Comparison of ENCODE assay signal across 1 cellular context in the genomic region with DNA sequence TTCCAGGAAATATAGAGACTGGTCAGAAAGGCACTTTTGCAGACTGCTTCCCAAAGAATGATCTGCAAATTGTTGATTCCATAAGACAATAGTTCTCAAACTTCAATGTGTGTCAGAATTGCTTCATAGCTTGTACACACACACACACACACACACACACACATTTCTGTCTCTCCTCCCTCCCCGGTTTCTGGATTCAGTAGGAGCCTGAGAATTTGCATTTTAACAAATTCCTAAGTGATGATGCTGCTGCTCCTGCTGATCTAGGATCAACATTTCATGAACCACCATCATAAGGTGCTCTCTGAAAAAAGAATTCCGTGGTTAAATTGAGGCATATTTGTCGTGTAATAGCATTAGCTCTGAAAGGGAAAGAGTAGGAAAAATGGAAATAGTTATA.
TF ChIP-seq lines count a peak whose summit lies in the region.

No MANE protein-coding gene starts in this region.

TF ChIP-seq in HEK293, 187 proteins besides CTCF, POLR2A, EP300 and RAD21 (continued from another document):
- TF ChIP-seq, protein P1, sequence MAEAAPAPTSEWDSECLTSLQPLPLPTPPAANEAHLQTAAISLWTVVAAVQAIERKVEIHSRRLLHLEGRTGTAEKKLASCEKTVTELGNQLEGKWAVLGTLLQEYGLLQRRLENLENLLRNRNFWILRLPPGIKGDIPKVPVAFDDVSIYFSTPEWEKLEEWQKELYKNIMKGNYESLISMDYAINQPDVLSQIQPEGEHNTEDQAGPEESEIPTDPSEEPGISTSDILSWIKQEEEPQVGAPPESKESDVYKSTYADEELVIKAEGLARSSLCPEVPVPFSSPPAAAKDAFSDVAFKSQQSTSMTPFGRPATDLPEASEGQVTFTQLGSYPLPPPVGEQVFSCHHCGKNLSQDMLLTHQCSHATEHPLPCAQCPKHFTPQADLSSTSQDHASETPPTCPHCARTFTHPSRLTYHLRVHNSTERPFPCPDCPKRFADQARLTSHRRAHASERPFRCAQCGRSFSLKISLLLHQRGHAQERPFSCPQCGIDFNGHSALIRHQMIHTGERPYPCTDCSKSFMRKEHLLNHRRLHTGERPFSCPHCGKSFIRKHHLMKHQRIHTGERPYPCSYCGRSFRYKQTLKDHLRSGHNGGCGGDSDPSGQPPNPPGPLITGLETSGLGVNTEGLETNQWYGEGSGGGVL (tag by site-specific recombination; IDR thresholded peaks at IDR 0.05): peak; percentile 50; the same call in 1 of the 2 replicates
- 0 out of 2 replicates have a peak, but pooled peaks have one; percentile 21 for TF ChIP-seq KLF8 (tag by site-specific recombination; IDR thresholded peaks at IDR 0.05)
- TF ChIP-seq ZXDB (tag by site-specific recombination; IDR thresholded peaks at IDR 0.05): no peak
- TF ChIP-seq, protein P2, sequence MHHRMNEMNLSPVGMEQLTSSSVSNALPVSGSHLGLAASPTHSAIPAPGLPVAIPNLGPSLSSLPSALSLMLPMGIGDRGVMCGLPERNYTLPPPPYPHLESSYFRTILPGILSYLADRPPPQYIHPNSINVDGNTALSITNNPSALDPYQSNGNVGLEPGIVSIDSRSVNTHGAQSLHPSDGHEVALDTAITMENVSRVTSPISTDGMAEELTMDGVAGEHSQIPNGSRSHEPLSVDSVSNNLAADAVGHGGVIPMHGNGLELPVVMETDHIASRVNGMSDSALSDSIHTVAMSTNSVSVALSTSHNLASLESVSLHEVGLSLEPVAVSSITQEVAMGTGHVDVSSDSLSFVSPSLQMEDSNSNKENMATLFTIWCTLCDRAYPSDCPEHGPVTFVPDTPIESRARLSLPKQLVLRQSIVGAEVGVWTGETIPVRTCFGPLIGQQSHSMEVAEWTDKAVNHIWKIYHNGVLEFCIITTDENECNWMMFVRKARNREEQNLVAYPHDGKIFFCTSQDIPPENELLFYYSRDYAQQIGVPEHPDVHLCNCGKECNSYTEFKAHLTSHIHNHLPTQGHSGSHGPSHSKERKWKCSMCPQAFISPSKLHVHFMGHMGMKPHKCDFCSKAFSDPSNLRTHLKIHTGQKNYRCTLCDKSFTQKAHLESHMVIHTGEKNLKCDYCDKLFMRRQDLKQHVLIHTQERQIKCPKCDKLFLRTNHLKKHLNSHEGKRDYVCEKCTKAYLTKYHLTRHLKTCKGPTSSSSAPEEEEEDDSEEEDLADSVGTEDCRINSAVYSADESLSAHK (tag by site-specific recombination; IDR thresholded peaks at IDR 0.05): no peak
- TF ChIP-seq ZFP3 (tag by site-specific recombination; IDR thresholded peaks at IDR 0.05; ENCODE audit: low read depth): no peak
- no peak for TF ChIP-seq ZNF223 (tag by site-specific recombination; IDR thresholded peaks at IDR 0.05)
- TF ChIP-seq ZBTB17 (tag by site-specific recombination; IDR thresholded peaks at IDR 0.05): peak; percentile 51; the same call in 1 of the 2 replicates
- TF ChIP-seq ZNF133 (tag by site-specific recombination; IDR thresholded peaks at IDR 0.05): no peak
- TF ChIP-seq, protein P3, sequence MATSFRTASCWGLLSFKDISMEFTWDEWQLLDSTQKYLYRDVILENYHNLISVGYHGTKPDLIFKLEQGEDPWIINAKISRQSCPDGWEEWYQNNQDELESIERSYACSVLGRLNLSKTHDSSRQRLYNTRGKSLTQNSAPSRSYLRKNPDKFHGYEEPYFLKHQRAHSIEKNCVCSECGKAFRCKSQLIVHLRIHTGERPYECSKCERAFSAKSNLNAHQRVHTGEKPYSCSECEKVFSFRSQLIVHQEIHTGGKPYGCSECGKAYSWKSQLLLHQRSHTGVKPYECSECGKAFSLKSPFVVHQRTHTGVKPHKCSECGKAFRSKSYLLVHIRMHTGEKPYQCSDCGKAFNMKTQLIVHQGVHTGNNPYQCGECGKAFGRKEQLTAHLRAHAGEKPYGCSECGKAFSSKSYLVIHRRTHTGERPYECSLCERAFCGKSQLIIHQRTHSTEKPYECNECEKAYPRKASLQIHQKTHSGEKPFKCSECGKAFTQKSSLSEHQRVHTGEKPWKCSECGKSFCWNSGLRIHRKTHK (tag by site-specific recombination; IDR thresholded peaks at IDR 0.05): no peak
- TF ChIP-seq, protein P4, sequence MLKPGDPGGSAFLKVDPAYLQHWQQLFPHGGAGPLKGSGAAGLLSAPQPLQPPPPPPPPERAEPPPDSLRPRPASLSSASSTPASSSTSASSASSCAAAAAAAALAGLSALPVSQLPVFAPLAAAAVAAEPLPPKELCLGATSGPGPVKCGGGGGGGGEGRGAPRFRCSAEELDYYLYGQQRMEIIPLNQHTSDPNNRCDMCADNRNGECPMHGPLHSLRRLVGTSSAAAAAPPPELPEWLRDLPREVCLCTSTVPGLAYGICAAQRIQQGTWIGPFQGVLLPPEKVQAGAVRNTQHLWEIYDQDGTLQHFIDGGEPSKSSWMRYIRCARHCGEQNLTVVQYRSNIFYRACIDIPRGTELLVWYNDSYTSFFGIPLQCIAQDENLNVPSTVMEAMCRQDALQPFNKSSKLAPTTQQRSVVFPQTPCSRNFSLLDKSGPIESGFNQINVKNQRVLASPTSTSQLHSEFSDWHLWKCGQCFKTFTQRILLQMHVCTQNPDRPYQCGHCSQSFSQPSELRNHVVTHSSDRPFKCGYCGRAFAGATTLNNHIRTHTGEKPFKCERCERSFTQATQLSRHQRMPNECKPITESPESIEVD (tag by site-specific recombination; IDR thresholded peaks at IDR 0.05): no peak
- TF ChIP-seq SP3 (tag by site-specific recombination; IDR thresholded peaks at IDR 0.05): no peak
- TF ChIP-seq ZNF677 (tag by site-specific recombination; IDR thresholded peaks at IDR 0.05): no peak
- no peak for TF ChIP-seq YY1 (tag by site-specific recombination; IDR thresholded peaks at IDR 0.05)
- TF ChIP-seq ZNF138 (tag by site-specific recombination; IDR thresholded peaks at IDR 0.05; ENCODE audit: borderline replicate concordance): no peak
- no peak for TF ChIP-seq ZNF629 (tag by site-specific recombination; IDR thresholded peaks at IDR 0.05)
- TF ChIP-seq ZNF529 (tag by site-specific recombination; IDR thresholded peaks at IDR 0.05; ENCODE audit: insufficient replicate concordance): no peak
- TF ChIP-seq, protein P5, sequence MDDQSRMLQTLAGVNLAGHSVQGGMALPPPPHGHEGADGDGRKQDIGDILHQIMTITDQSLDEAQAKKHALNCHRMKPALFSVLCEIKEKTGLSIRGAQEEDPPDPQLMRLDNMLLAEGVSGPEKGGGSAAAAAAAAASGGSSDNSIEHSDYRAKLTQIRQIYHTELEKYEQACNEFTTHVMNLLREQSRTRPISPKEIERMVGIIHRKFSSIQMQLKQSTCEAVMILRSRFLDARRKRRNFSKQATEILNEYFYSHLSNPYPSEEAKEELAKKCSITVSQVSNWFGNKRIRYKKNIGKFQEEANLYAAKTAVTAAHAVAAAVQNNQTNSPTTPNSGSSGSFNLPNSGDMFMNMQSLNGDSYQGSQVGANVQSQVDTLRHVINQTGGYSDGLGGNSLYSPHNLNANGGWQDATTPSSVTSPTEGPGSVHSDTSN (CRISPR knock-in tag; IDR thresholded peaks at IDR 0.05): no peak
- TF ChIP-seq KLF9 (tag by site-specific recombination; IDR thresholded peaks at IDR 0.05; ENCODE audit: low read depth): no peak
- no peak for TF ChIP-seq ZNF521 (tag by site-specific recombination; IDR thresholded peaks at IDR 0.05)
- TF ChIP-seq, protein P6, sequence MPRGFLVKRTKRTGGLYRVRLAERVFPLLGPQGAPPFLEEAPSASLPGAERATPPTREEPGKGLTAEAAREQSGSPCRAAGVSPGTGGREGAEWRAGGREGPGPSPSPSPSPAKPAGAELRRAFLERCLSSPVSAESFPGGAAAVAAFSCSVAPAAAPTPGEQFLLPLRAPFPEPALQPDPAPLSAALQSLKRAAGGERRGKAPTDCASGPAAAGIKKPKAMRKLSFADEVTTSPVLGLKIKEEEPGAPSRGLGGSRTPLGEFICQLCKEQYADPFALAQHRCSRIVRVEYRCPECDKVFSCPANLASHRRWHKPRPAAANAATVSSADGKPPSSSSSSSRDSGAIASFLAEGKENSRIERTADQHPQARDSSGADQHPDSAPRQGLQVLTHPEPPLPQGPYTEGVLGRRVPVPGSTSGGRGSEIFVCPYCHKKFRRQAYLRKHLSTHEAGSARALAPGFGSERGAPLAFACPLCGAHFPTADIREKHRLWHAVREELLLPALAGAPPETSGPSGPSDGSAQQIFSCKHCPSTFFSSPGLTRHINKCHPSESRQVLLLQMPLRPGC (tag by site-specific recombination; IDR thresholded peaks at IDR 0.05): no peak
- TF ChIP-seq, protein P7, sequence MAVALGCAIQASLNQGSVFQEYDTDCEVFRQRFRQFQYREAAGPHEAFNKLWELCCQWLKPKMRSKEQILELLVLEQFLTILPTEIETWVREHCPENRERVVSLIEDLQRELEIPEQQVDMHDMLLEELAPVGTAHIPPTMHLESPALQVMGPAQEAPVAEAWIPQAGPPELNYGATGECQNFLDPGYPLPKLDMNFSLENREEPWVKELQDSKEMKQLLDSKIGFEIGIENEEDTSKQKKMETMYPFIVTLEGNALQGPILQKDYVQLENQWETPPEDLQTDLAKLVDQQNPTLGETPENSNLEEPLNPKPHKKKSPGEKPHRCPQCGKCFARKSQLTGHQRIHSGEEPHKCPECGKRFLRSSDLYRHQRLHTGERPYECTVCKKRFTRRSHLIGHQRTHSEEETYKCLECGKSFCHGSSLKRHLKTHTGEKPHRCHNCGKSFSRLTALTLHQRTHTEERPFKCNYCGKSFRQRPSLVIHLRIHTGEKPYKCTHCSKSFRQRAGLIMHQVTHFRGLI (tag by site-specific recombination; IDR thresholded peaks at IDR 0.05): no peak
- TF ChIP-seq ZNF37A (tag by site-specific recombination; IDR thresholded peaks at IDR 0.05): no peak
- TF ChIP-seq MEIS1 (CRISPR knock-in tag; IDR thresholded peaks at IDR 0.05; ENCODE audit: borderline replicate concordance): no peak
- no peak for TF ChIP-seq KLF10 (tag by site-specific recombination; IDR thresholded peaks at IDR 0.05)
- no peak for TF ChIP-seq ZNF426 (tag by site-specific recombination; IDR thresholded peaks at IDR 0.05)
- TF ChIP-seq ZNF776 (tag by site-specific recombination; IDR thresholded peaks at IDR 0.05; ENCODE audit: borderline replicate concordance): no peak
- 0 out of 2 replicates have a peak, but pooled peaks have one; percentile 52 for TF ChIP-seq ZNF10 (tag by site-specific recombination; IDR thresholded peaks at IDR 0.05)
- TF ChIP-seq ZBTB21 (tag by site-specific recombination; IDR thresholded peaks at IDR 0.05): no peak
- TF ChIP-seq ZNF530 (tag by site-specific recombination; IDR thresholded peaks at IDR 0.05; ENCODE audit: low read depth): no peak
- TF ChIP-seq ZFHX2 (tag by site-specific recombination; conservative IDR thresholded peaks at IDR 0.05): no peak
- TF ChIP-seq ZNF560 (tag by site-specific recombination; IDR thresholded peaks at IDR 0.05; ENCODE audit: borderline replicate concordance): no peak
- no peak for TF ChIP-seq ZNF664 (tag by site-specific recombination; IDR thresholded peaks at IDR 0.05)
- no peak for TF ChIP-seq ZNF2 (tag by site-specific recombination; IDR thresholded peaks at IDR 0.05)
- TF ChIP-seq ZNF132 (tag by site-specific recombination; IDR thresholded peaks at IDR 0.05; ENCODE audit: borderline replicate concordance): no peak
- TF ChIP-seq FEZF1 (tag by site-specific recombination; IDR thresholded peaks at IDR 0.05): no peak
- TF ChIP-seq ZNF701 (tag by site-specific recombination; IDR thresholded peaks at IDR 0.05): no peak
- TF ChIP-seq MZF1 (tag by site-specific recombination; IDR thresholded peaks at IDR 0.05; ENCODE audit: borderline replicate concordance): no peak
- no peak for TF ChIP-seq HOXD13 (CRISPR knock-in tag; IDR thresholded peaks at IDR 0.05; ENCODE audit: borderline replicate concordance)
- TF ChIP-seq, protein P8, sequence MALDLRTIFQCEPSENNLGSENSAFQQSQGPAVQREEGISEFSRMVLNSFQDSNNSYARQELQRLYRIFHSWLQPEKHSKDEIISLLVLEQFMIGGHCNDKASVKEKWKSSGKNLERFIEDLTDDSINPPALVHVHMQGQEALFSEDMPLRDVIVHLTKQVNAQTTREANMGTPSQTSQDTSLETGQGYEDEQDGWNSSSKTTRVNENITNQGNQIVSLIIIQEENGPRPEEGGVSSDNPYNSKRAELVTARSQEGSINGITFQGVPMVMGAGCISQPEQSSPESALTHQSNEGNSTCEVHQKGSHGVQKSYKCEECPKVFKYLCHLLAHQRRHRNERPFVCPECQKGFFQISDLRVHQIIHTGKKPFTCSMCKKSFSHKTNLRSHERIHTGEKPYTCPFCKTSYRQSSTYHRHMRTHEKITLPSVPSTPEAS (tag by site-specific recombination; IDR thresholded peaks at IDR 0.05): peak; percentile 64
- no peak for TF ChIP-seq ZNF600 (tag by site-specific recombination; IDR thresholded peaks at IDR 0.05)
- TF ChIP-seq, protein P9, sequence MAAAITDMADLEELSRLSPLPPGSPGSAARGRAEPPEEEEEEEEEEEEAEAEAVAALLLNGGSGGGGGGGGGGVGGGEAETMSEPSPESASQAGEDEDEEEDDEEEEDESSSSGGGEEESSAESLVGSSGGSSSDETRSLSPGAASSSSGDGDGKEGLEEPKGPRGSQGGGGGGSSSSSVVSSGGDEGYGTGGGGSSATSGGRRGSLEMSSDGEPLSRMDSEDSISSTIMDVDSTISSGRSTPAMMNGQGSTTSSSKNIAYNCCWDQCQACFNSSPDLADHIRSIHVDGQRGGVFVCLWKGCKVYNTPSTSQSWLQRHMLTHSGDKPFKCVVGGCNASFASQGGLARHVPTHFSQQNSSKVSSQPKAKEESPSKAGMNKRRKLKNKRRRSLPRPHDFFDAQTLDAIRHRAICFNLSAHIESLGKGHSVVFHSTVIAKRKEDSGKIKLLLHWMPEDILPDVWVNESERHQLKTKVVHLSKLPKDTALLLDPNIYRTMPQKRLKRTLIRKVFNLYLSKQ (tag by site-specific recombination; IDR thresholded peaks at IDR 0.05; ENCODE audit: borderline replicate concordance): no peak
- TF ChIP-seq, protein P10, sequence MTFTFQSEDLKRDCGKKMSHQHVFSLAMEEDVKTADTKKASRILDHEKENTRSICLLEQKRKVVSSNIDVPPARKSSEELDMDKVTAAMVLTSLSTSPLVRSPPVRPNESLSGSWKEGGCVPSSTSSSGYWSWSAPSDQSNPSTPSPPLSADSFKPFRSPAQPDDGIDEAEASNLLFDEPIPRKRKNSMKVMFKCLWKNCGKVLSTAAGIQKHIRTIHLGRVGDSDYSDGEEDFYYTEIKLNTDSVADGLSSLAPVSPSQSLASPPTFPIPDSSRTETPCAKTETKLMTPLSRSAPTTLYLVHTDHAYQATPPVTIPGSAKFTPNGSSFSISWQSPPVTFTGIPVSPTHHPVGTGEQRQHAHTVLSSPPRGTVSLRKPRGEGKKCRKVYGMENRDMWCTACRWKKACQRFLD (tag by site-specific recombination; IDR thresholded peaks at IDR 0.05): no peak
